In the genomic region with DNA sequence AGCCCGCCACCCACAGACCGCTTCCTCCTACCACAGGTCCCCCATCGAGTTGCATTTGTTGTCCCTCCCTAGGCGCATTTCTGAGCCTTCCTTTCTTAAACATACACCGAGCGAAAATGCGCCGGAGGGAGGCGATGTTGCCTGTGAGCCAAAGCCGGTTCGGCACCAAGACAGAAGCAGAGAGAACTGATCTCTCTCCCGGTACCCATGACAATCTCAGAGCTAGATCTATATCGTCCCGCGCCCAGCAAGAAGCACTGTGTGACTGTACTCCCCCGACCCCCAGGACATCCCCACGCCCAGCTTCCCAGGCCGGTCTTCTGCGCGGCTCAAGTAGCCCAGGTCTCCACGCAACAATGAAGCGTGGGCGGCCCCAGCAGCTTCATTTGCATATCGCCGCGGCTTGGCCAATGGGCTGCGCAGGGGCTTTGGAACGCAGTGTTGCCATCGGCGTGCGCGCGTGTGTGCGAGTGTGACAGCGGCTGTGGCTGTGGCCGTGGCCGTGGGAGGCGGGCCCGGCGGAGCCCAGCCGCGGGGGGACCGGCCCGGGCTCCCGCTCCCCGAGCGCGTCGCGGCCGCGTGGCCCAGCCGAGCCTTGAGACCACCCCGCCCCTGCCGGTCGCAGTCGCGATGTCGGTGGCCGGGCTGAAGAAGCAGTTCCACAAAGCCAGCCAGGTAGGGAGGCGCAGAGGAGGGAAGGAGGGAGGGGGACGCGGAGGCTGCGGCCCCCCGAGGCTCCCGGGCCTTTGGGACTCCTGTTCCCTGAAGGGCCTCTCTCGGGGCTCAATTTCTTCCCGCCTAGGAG, we compare ENCODE assay signal across 1 cellular context.
TF ChIP-seq lines count a peak whose summit lies in the region.

A gene with protein sequence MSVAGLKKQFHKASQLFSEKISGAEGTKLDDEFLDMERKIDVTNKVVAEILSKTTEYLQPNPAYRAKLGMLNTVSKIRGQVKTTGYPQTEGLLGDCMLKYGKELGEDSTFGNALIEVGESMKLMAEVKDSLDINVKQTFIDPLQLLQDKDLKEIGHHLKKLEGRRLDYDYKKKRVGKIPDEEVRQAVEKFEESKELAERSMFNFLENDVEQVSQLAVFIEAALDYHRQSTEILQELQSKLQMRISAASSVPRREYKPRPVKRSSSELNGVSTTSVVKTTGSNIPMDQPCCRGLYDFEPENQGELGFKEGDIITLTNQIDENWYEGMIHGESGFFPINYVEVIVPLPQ (plus strand): TSS at position 438 of the 805 bp plus-strand sequence. CDS start 193 bp downstream, at position 631.

TF ChIP-seq in H1, 55 proteins besides CTCF, POLR2A, EP300 and RAD21:
- TF ChIP-seq KDM5A (IDR thresholded peaks at IDR 0.05; ENCODE audit: low read length): no peak
- 0 out of 2 replicates have a peak, but pooled peaks have one; percentile 48 for TF ChIP-seq TAF1 (IDR thresholded peaks at IDR 0.05; ENCODE audit: low read depth, low read length)
- no peak for TF ChIP-seq KDM1A (IDR thresholded peaks at IDR 0.05; ENCODE audit: borderline replicate concordance, low read length)
- TF ChIP-seq HDAC2 (IDR thresholded peaks at IDR 0.05; ENCODE audit: borderline replicate concordance in 1 of 2, low read depth in 2 of 2, low read length in 2 of 2): 0 out of 4 replicates have a peak, but pooled peaks of 1 of the 2 experiments have one; percentile 40
- TF ChIP-seq RNF2 (IDR thresholded peaks at IDR 0.05; ENCODE audit: borderline replicate concordance, low read depth, low read length, missing control alignments, poor library complexity, severe bottlenecking): no peak
- peak; percentile 21; the same call in 1 of the 2 replicates for TF ChIP-seq YY1 (IDR thresholded peaks at IDR 0.05; ENCODE audit: low read depth, low read length)
- TF ChIP-seq SIX5 (IDR thresholded peaks at IDR 0.05; ENCODE audit: low read depth, low read length): no peak
- peak; percentile 98 for TF ChIP-seq EGR1 (IDR thresholded peaks at IDR 0.05; ENCODE audit: borderline replicate concordance, low read depth, low read length)
- TF ChIP-seq SP2 (IDR thresholded peaks at IDR 0.05; ENCODE audit: low read length): no peak
- TF ChIP-seq POLR2AphosphoS5 (IDR thresholded peaks at IDR 0.05; ENCODE audit: low read depth, low read length): peak; percentile 49
- TF ChIP-seq SIN3A (conservative IDR thresholded peaks at IDR 0.05 in 1 of 2, IDR thresholded peaks at IDR 0.05 in 1 of 2; ENCODE audit: low read depth in 1 of 2, low read length in 2 of 2): peak in 1 of 2 experiments; percentile 34; a peak in 1 of 4 replicates
- TF ChIP-seq RBBP5 (IDR thresholded peaks at IDR 0.05; ENCODE audit: borderline replicate concordance, low read depth, low read length): peak; percentile 82
- peak; percentile 48 for TF ChIP-seq MAX (IDR thresholded peaks at IDR 0.05)
- TF ChIP-seq PHF8 (conservative IDR thresholded peaks at IDR 0.05; ENCODE audit: low read depth, low read length): peak; percentile 53
- TF ChIP-seq JUND (IDR thresholded peaks at IDR 0.05; ENCODE audit: low read length): no peak
- TF ChIP-seq CHD1 (IDR thresholded peaks at IDR 0.05; ENCODE audit: low read depth, low read length): no peak
- no peak for TF ChIP-seq ZNF274 (IDR thresholded peaks at IDR 0.05; ENCODE audit: borderline replicate concordance, extremely low read depth, low read length)
- no peak for TF ChIP-seq CEBPB (IDR thresholded peaks at IDR 0.05; ENCODE audit: low read depth, low read length)
- peak; percentile 100 for TF ChIP-seq KDM4A (IDR thresholded peaks at IDR 0.05; ENCODE audit: low read depth, low read length, severe bottlenecking)
- peak; percentile 49; the same call in 1 of the 2 replicates for TF ChIP-seq TEAD4 (IDR thresholded peaks at IDR 0.05; ENCODE audit: low read depth, low read length)
- 0 out of 2 replicates have a peak, but pooled peaks have one; percentile 18 for TF ChIP-seq POU5F1 (IDR thresholded peaks at IDR 0.05; ENCODE audit: low read depth, low read length)
- 0 out of 2 replicates have a peak, but pooled peaks have one; percentile 16 for TF ChIP-seq E2F6 (IDR thresholded peaks at IDR 0.05)
